21 cellular contexts compared by ENCODE assay signal in genomic region chr18:8851659-8852058, GRCh38.
"Had no signal": no experiment of that assay in that cellular context is flagged by ENCODE, and none has a peak within 500 bp of the region (broad histone marks: within the 10 kb centered on the region; RNA-seq: fewer than 3 reads in every experiment).

No MANE protein-coding gene starts in this region.

- H3K4me3 ChIP-seq: hepatocyte, left ventricle myocardium inferior, mucosa of descending colon, ovary, right atrium auricular region, right lobe of liver, smooth muscle cell, tibial nerve, uterus had no signal

- H3K9me3 ChIP-seq: left ventricle myocardium inferior, mucosa of descending colon, ovary, right atrium auricular region, right lobe of liver, uterus had no signal

- H3K9me3 Mint-ChIP-seq: nephron, type B pancreatic cell had no signal

- H3K4me1 Mint-ChIP-seq: memory B cell; nephron; stimulated activated naive CD8-positive, alpha-beta T cell treated with anti-CD3 and anti-CD28 coated beads, Interleukin-15, amount 100 ng/mL, for 72 hours had no signal

- DNase-seq: islet precursor cell; left ventricle myocardium inferior; midbrain; mucosa of descending colon; naive thymus-derived CD8-positive, alpha-beta T cell; ovary; right lobe of liver; stimulated activated CD4-positive, alpha-beta T cell treated with anti-CD3 and anti-CD28 coated beads, Interleukin-1b, Interleukin-23, amount 100 ng/mL, for 48 hours; stimulated activated CD4-positive, alpha-beta T cell treated with anti-CD3 and anti-CD28 coated beads, Interleukin-2, amount 100 ng/mL, for 48 hours; stimulated activated naive CD4-positive, alpha-beta T cell; stimulated activated naive CD8-positive, alpha-beta T cell treated with anti-CD3 and anti-CD28 coated beads, Interleukin-15, amount 100 ng/mL, for 72 hours; substantia nigra; uterus had no signal

- H3K4me2 ChIP-seq: hepatocyte, smooth muscle cell had no signal

- ATAC-seq: mucosa of descending colon; naive thymus-derived CD8-positive, alpha-beta T cell; right lobe of liver; stimulated activated naive CD8-positive, alpha-beta T cell treated with anti-CD3 and anti-CD28 coated beads, Interleukin-15, amount 100 ng/mL, for 72 hours had no signal

- H3K36me3 Mint-ChIP-seq: naive thymus-derived CD8-positive, alpha-beta T cell; type B pancreatic cell had no signal

- H3K4me3 Mint-ChIP-seq: memory B cell; naive thymus-derived CD8-positive, alpha-beta T cell; nephron; stimulated activated naive CD8-positive, alpha-beta T cell treated with anti-CD3 and anti-CD28 coated beads, Interleukin-15, amount 100 ng/mL, for 72 hours; type B pancreatic cell had no signal

- H3K27ac Mint-ChIP-seq: memory B cell; naive thymus-derived CD8-positive, alpha-beta T cell; nephron; progenitor cell of endocrine pancreas; stimulated activated naive CD8-positive, alpha-beta T cell treated with anti-CD3 and anti-CD28 coated beads, Interleukin-15, amount 100 ng/mL, for 72 hours; type B pancreatic cell had no signal

- H3K36me3 ChIP-seq: left ventricle myocardium inferior, ovary, right atrium auricular region, right lobe of liver, tibial nerve, uterus had no signal

- H3K27me3 Mint-ChIP-seq: stimulated activated naive CD8-positive, alpha-beta T cell treated with anti-CD3 and anti-CD28 coated beads, Interleukin-15, amount 100 ng/mL, for 72 hours; type B pancreatic cell had no signal

- H3K79me2 ChIP-seq: hepatocyte had no signal

- H2AFZ ChIP-seq: hepatocyte had no signal

- H3K4me1 ChIP-seq: right lobe of liver, uterus had no signal

- H3K27ac ChIP-seq: hepatocyte, left ventricle myocardium inferior, ovary, right atrium auricular region, right lobe of liver, tibial nerve, uterus had no signal

- H3K27me3 ChIP-seq: hepatocyte, ovary, right atrium auricular region, right lobe of liver, tibial nerve, uterus had no signal
